ENCODE assay signal across 15 cellular contexts in genomic region chr22:49446145-49446758, GRCh38.
DNase-seq lines count a peak whose midpoint lies in the region; ATAC-seq, FAIRE-seq and TF ChIP-seq lines count a peak whose summit lies in the region.
"Had no signal": no experiment of that assay in that cellular context is flagged by ENCODE, and none has a peak within 500 bp of the region (broad histone marks: within the 10 kb centered on the region; RNA-seq: fewer than 3 reads in every experiment).

No MANE protein-coding gene starts in this region.

- H3K27me3 ChIP-seq in HepG2 (ENCODE audit: control insufficient read depth in 1 of 2, insufficient read depth in 2 of 2, low read length in 2 of 2) (peaks cover 4 to 58% of the 10 kb centered on the region in 2 experiments; a peak in 4 of 5 replicates), trophoblast cell (ENCODE audit: insufficient read depth, low read length) (no peaks in the 10 kb centered on the region)

- H4K91ac ChIP-seq in trophoblast cell (ENCODE audit: low read depth, low read length), result no peak overlapping the region

- no peaks in the 10 kb centered on the region for H4K20me1 ChIP-seq in HepG2 (ENCODE audit: insufficient read depth, low read length)
- H4K20me1 ChIP-seq: BLaER1 treated with 17β-estradiol and CSF1 and Interleukin-3, amounts not matched to agents 10 nM and 100 nM had no signal

- H3K79me1 ChIP-seq in trophoblast cell (ENCODE audit: low read length), result peaks cover 2% of the 10 kb centered on the region

- peak; percentile 39 for DNase-seq in activated effector memory CD4-positive, alpha-beta T cell treated with anti-CD3 and anti-CD28 coated beads, Interleukin-2, amount 50 U/mL, for 16 hours
- DNase-seq in activated effector memory CD4-positive, alpha-beta T cell treated with Interleukin-2 at 50 U/mL for 16 hours, result no peak
- peak; percentile 4 for DNase-seq in HepG2 (ENCODE audit: low spot score)
- DNase-seq in trophoblast cell, result no peak
- no peak for DNase-seq in urothelium cell line (ENCODE audit: low spot score)
- DNase-seq: CD8-positive, alpha-beta T cell; DMS 273 treated with DMSO at 0.1 percent for 48 hours; DMS53; DND-41; EL had no signal

- no peak overlapping the region for H3K14ac ChIP-seq in trophoblast cell (ENCODE audit: low read length)

- no peak overlapping the region for H4K12ac ChIP-seq in trophoblast cell (ENCODE audit: low read depth, low read length)

- no peak overlapping the region for H2BK120ac ChIP-seq in trophoblast cell (ENCODE audit: insufficient read depth, low read length, poor library complexity)

- H3K79me2 ChIP-seq in HepG2 (ENCODE audit: insufficient read depth, low read length) (no peaks in the 10 kb centered on the region), trophoblast cell (ENCODE audit: control insufficient read depth, insufficient read depth, low read length, poor library complexity) (no peaks in the 10 kb centered on the region)

- CTCF ChIA-PET in HepG2 (lab: Yijun Ruan, JAX; ENCODE audit: low intra/inter-chr PET ratio, low total read pairs), result no interaction called here

- BruUV-seq in HepG2 (replicated peaks; lab: Mats Ljungman, UMichigan), result no TSS peak

- H2AFZ ChIP-seq in HepG2 (ENCODE audit: low read length), result no peak overlapping the region
- H2AFZ ChIP-seq in trophoblast cell (ENCODE audit: insufficient read depth, low read length, poor library complexity), result no peak overlapping the region

- in situ Hi-C loops in HepG2 (cut with HindIII; ENCODE audit: extremely low pct_ligation_motif_present, low pct_unique_long_range_greater_than_20kb), result no loop called here

- H3K9me3 ChIP-seq in HepG2 (ENCODE audit: low read length) (no peaks in the 10 kb centered on the region), trophoblast cell (ENCODE audit: insufficient read depth, low read depth, low read length) (no peaks in the 10 kb centered on the region)
- H3K9me3 ChIP-seq: BLaER1 treated with 17β-estradiol and CSF1 and Interleukin-3, amounts not matched to agents 10 nM and 100 nM; HAP-1 had no signal

- H2BK5ac ChIP-seq in trophoblast cell (ENCODE audit: low read depth, low read length, poor library complexity), result no peak overlapping the region

- TF ChIP-seq CTCF in HepG2 (CRISPR knock-in tag; IDR thresholded peaks at IDR 0.05), result no peak

- H3K36me3 ChIP-seq in HepG2 (replicated peaks in 1 of 2; ENCODE audit: control insufficient read depth in 1 of 2, insufficient read depth in 2 of 2, low read length in 2 of 2) (no peaks in the 10 kb centered on the region), trophoblast cell (ENCODE audit: control insufficient read depth in 1 of 2, insufficient read depth in 2 of 2, low read length in 2 of 2) (no peaks in the 10 kb centered on the region)
- H3K36me3 ChIP-seq: BLaER1 treated with 17β-estradiol and CSF1 and Interleukin-3, amounts not matched to agents 10 nM and 100 nM; HAP-1 had no signal

- ATAC-seq in HepG2 (peak; percentile 30; the same call in 1 of the 3 replicates), GM19023 (IDR thresholded peaks at IDR 0.05; ENCODE audit: unreplicated experiment) (no peak)
- ATAC-seq: CD8-positive, alpha-beta T cell; GM12878 had no signal

- no peak overlapping the region for H3K18ac ChIP-seq in trophoblast cell (ENCODE audit: low read length)

- H3K4ac ChIP-seq in trophoblast cell (ENCODE audit: low read depth, low read length), result no peak overlapping the region

- H3K27ac ChIP-seq in HepG2 (ENCODE audit: extremely low read length, insufficient read depth, low read length) (no peak overlapping the region), trophoblast cell (ENCODE audit: low read depth, low read length) (no peak overlapping the region)
- H3K27ac ChIP-seq: BLaER1 treated with 17β-estradiol and CSF1 and Interleukin-3, amounts not matched to agents 10 nM and 100 nM had no signal

- H2AK5ac ChIP-seq in trophoblast cell (ENCODE audit: low read length), result no peak overlapping the region

- TF ChIP-seq EP300 in HepG2 (IDR thresholded peaks at IDR 0.05; ENCODE audit: low read depth in 2 of 2, low read length in 2 of 2) (no peak), HepG2 (CRISPR knock-in tag; IDR thresholded peaks at IDR 0.05; ENCODE audit: borderline replicate concordance) (no peak)

- H3K4me3 ChIP-seq in HepG2 (replicated peaks in 1 of 3; ENCODE audit: insufficient read depth in 1 of 3, low read depth in 2 of 3, low read length in 3 of 3) (no peak overlapping the region), trophoblast cell (ENCODE audit: low read depth, low read length) (no peak overlapping the region)
- H3K4me3 ChIP-seq: BLaER1 treated with 17β-estradiol and CSF1 and Interleukin-3, amounts not matched to agents 10 nM and 100 nM; GM12878; HAP-1 had no signal

- no peak overlapping the region for H2BK12ac ChIP-seq in trophoblast cell (ENCODE audit: low read length)

- POLR2A ChIA-PET in HepG2 (lab: Yijun Ruan, JAX), result no interaction called here

- H3K23ac ChIP-seq in trophoblast cell (ENCODE audit: low read length), result no peak overlapping the region

- WGBS in HepG2 (ENCODE audit: low lambda C conversion rate), result 5% methylated on average over 12 of the region's 18 CpGs
- no CpG with 5 or more reads among the region's 18 CpGs for WGBS in trophoblast cell (ENCODE audit: extremely low coverage, insufficient coverage, insufficient read length)

- intact Hi-C loops in HepG2 (cut with micrococcal nuclease; ENCODE audit: unreplicated experiment), result no loop called here

- FAIRE-seq in HepG2 (lab: Jason Lieb, UNC), result no peak
- no peak for FAIRE-seq in urothelium cell line (lab: Jason Lieb, UNC)
- FAIRE-seq: GM12878, GM19239 had no signal

- H3K4me2 ChIP-seq in HepG2 (ENCODE audit: low read depth, low read length), result no peak overlapping the region
- H3K4me2 ChIP-seq in trophoblast cell (ENCODE audit: low read length), result no peak overlapping the region
- H3K4me2 ChIP-seq: BLaER1 treated with 17β-estradiol and CSF1 and Interleukin-3, amounts not matched to agents 10 nM and 100 nM had no signal

- TF ChIP-seq RAD21 in HepG2 (CRISPR knock-in tag; IDR thresholded peaks at IDR 0.05), result no peak

- peaks cover 9% of the 10 kb centered on the region for H3K4me1 ChIP-seq in HepG2 (ENCODE audit: insufficient read depth, low read length)
- peaks cover 9 to 14% of the 10 kb centered on the region in 2 experiments for H3K4me1 ChIP-seq in trophoblast cell (ENCODE audit: control insufficient read depth in 1 of 2, insufficient read depth in 2 of 2, low read length in 2 of 2)
- H3K4me1 ChIP-seq: HAP-1 had no signal

- no peak overlapping the region for H3K9ac ChIP-seq in HepG2 (ENCODE audit: insufficient read depth, low read depth, low read length)
- H3K9ac ChIP-seq in trophoblast cell (ENCODE audit: low read length), result peak overlapping the region; percentile 44
- H3K9ac ChIP-seq: BLaER1 treated with 17β-estradiol and CSF1 and Interleukin-3, amounts not matched to agents 10 nM and 100 nM had no signal

- TF ChIP-seq POLR2A in HepG2 (IDR thresholded peaks at IDR 0.05; ENCODE audit: insufficient read depth in 1 of 2, low read depth in 2 of 2, low read length in 2 of 2), result no peak

- H4K8ac ChIP-seq in trophoblast cell (ENCODE audit: low read depth, low read length), result no peak overlapping the region

TF ChIP-seq in HepG2, 621 proteins besides CTCF, POLR2A, EP300 and RAD21 (continues in another document):
- TF ChIP-seq FOXA1 (IDR thresholded peaks at IDR 0.05), result no peak
- 0 out of 2 replicates have a peak, but pooled peaks have one; percentile 24 for TF ChIP-seq FOXA1 (CRISPR knock-in tag; IDR thresholded peaks at IDR 0.05)
- TF ChIP-seq TGIF2 (CRISPR knock-in tag; IDR thresholded peaks at IDR 0.05), result no peak
- TF ChIP-seq MXD4 (CRISPR knock-in tag; IDR thresholded peaks at IDR 0.05), result no peak
- no peak for TF ChIP-seq ZNF549 (CRISPR knock-in tag; IDR thresholded peaks at IDR 0.05)
- no peak for TF ChIP-seq TOPORS (CRISPR knock-in tag; IDR thresholded peaks at IDR 0.05)
- TF ChIP-seq NR2F6 (IDR thresholded peaks at IDR 0.05), result 0 out of 2 replicates have a peak, but pooled peaks have one; percentile 34
- no peak for TF ChIP-seq NR2F6 (CRISPR knock-in tag; IDR thresholded peaks at IDR 0.05)
- TF ChIP-seq ZNF333 (CRISPR knock-in tag; IDR thresholded peaks at IDR 0.05; ENCODE audit: borderline replicate concordance), result no peak
- 0 out of 2 replicates have a peak, but pooled peaks have one; percentile 12 for TF ChIP-seq FOXA3 (CRISPR knock-in tag; IDR thresholded peaks at IDR 0.05)
- no peak for TF ChIP-seq NFYB (CRISPR knock-in tag; IDR thresholded peaks at IDR 0.05)
- TF ChIP-seq SCMH1 (CRISPR knock-in tag; IDR thresholded peaks at IDR 0.05; ENCODE audit: borderline replicate concordance), result no peak
- TF ChIP-seq ARID5B (CRISPR knock-in tag; IDR thresholded peaks at IDR 0.05), result 0 out of 2 replicates have a peak, but pooled peaks have one; percentile 8
- no peak for TF ChIP-seq ZNF83 (CRISPR knock-in tag; IDR thresholded peaks at IDR 0.05; ENCODE audit: borderline replicate concordance)
- TF ChIP-seq BCL6 (CRISPR knock-in tag; IDR thresholded peaks at IDR 0.05), result peak; percentile 57
- no peak for TF ChIP-seq ZNF543 (CRISPR knock-in tag; IDR thresholded peaks at IDR 0.05)

Comparison
In these comparisons a context has a peak if more than half of its experiments do, and no peak if none do; other contexts are left out.
1. DNase-seq: peak in activated effector memory CD4-positive, alpha-beta T cell treated with anti-CD3 and anti-CD28 coated beads, Interleukin-2, amount 50 U/mL, for 16 hours (single experiment) and HepG2 (single experiment); none in activated effector memory CD4-positive, alpha-beta T cell treated with Interleukin-2 at 50 U/mL for 16 hours (single experiment), trophoblast cell (0 of 2) and urothelium cell line (single experiment).